In the genomic region with DNA sequence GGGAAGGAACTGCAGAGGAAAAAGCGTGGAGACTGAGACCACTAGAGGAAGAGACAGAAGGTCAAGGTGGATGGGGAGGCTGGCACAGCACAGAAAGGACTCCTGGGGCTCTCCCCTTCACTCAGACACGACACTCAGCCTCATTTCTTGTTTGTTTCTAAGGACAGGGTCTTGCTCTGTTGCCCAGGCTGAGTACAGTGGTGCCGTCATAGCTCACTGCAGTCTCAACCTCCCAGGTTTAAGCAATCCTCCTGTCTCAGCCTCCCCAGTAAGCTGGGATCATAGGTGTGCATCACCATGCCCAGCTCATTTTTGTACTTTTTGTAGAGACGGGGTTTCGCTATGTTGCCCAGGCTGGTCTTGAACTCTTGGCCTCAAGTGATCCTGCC, we compare ENCODE assay signal across 3 cellular contexts.
TF ChIP-seq lines count a peak whose summit lies in the region.

No MANE protein-coding gene starts in this region.

TF ChIP-seq in HepG2, 621 proteins besides CTCF, POLR2A, EP300 and RAD21:
- TF ChIP-seq, protein P1, sequence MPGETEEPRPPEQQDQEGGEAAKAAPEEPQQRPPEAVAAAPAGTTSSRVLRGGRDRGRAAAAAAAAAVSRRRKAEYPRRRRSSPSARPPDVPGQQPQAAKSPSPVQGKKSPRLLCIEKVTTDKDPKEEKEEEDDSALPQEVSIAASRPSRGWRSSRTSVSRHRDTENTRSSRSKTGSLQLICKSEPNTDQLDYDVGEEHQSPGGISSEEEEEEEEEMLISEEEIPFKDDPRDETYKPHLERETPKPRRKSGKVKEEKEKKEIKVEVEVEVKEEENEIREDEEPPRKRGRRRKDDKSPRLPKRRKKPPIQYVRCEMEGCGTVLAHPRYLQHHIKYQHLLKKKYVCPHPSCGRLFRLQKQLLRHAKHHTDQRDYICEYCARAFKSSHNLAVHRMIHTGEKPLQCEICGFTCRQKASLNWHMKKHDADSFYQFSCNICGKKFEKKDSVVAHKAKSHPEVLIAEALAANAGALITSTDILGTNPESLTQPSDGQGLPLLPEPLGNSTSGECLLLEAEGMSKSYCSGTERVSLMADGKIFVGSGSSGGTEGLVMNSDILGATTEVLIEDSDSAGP (CRISPR knock-in tag; IDR thresholded peaks at IDR 0.05; ENCODE audit: borderline replicate concordance): 0 out of 2 replicates have a peak, but pooled peaks have one; percentile 15
- TF ChIP-seq, protein P2, sequence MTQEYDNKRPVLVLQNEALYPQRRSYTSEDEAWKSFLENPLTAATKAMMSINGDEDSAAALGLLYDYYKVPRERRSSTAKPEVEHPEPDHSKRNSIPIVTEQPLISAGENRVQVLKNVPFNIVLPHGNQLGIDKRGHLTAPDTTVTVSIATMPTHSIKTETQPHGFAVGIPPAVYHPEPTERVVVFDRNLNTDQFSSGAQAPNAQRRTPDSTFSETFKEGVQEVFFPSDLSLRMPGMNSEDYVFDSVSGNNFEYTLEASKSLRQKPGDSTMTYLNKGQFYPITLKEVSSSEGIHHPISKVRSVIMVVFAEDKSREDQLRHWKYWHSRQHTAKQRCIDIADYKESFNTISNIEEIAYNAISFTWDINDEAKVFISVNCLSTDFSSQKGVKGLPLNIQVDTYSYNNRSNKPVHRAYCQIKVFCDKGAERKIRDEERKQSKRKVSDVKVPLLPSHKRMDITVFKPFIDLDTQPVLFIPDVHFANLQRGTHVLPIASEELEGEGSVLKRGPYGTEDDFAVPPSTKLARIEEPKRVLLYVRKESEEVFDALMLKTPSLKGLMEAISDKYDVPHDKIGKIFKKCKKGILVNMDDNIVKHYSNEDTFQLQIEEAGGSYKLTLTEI (CRISPR knock-in tag; conservative IDR thresholded peaks at IDR 0.05): no peak
- TF ChIP-seq, protein P3, sequence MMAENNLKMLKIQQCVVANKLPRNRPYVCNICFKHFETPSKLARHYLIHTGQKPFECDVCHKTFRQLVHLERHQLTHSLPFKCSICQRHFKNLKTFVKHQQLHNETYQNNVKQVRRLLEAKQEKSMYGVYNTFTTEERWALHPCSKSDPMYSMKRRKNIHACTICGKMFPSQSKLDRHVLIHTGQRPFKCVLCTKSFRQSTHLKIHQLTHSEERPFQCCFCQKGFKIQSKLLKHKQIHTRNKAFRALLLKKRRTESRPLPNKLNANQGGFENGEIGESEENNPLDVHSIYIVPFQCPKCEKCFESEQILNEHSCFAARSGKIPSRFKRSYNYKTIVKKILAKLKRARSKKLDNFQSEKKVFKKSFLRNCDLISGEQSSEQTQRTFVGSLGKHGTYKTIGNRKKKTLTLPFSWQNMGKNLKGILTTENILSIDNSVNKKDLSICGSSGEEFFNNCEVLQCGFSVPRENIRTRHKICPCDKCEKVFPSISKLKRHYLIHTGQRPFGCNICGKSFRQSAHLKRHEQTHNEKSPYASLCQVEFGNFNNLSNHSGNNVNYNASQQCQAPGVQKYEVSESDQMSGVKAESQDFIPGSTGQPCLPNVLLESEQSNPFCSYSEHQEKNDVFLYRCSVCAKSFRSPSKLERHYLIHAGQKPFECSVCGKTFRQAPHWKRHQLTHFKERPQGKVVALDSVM (CRISPR knock-in tag; IDR thresholded peaks at IDR 0.05): 0 out of 2 replicates have a peak, but pooled peaks have one; percentile 12
- TF ChIP-seq HOXA3 (CRISPR knock-in tag; IDR thresholded peaks at IDR 0.05) (no peak), ZNF121 (CRISPR knock-in tag; IDR thresholded peaks at IDR 0.05) (0 out of 2 replicates have a peak, but pooled peaks have one; percentile 24)

TF ChIP-seq in WTC11, 78 proteins besides CTCF, POLR2A, EP300 and RAD21:
- TF ChIP-seq ZNF121 (CRISPR knock-in tag; IDR thresholded peaks at IDR 0.05) (peak; percentile 87), ZNF671 (CRISPR knock-in tag; IDR thresholded peaks at IDR 0.05) (no peak)

TF ChIP-seq in endothelial cell of umbilical vein, 7 proteins besides CTCF, POLR2A, EP300 and RAD21:
- TF ChIP-seq, protein P4, sequence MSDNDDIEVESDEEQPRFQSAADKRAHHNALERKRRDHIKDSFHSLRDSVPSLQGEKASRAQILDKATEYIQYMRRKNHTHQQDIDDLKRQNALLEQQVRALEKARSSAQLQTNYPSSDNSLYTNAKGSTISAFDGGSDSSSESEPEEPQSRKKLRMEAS (IDR thresholded peaks at IDR 0.05; ENCODE audit: insufficient read depth, insufficient read length): no peak
- no peak for TF ChIP-seq JUN (IDR thresholded peaks at IDR 0.05; ENCODE audit: borderline replicate concordance, insufficient read depth, insufficient read length, low read depth)
- no peak for TF ChIP-seq MYC (IDR thresholded peaks at IDR 0.05; ENCODE audit: low read depth, low read length)
- no peak for TF ChIP-seq GATA2 (IDR thresholded peaks at IDR 0.05; ENCODE audit: insufficient read depth, insufficient read length, low read depth, low read length)
